In the genomic region with DNA sequence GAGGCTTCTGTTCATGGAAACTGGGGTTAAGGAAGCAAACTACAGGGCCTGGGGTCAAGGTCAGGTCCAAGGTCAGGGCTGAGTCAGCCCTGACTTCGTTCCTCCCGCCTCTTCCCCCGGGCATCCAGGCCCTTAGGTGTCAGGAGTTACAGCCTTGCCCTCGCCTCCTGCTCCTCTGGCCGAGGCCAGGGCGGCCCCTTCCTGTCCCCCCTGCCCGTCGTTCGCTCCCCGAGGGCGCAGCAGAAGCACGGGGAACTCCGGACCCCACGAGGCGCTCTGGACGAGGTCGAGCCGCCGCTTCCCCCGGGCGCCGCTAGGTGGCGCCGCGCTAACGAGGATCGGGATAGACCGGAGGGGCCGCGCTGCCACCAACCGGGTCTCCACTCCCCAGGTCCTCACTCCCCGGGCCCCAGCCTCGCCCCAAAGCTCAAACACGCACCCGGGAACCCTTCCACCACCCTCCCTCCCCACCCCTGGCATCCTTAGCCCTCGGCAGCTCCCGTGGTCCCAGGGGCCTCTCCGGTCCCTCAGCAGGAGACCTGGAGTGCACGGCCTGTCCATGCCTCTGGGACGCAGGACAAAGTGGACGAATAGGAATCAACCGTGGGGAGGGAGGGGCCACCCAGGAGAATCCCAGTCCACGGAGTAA, we compare ENCODE assay signal across 1 cellular context.
TF ChIP-seq lines count a peak whose summit lies in the region.

No MANE protein-coding gene starts in this region.

TF ChIP-seq in HepG2, 621 proteins besides CTCF, POLR2A, EP300 and RAD21 (continued from another document and continues in another):
- TF ChIP-seq ZNF318 (CRISPR knock-in tag; IDR thresholded peaks at IDR 0.05) (no peak), MIER2 (CRISPR knock-in tag; IDR thresholded peaks at IDR 0.05) (no peak), NR2C2 (CRISPR knock-in tag; IDR thresholded peaks at IDR 0.05; ENCODE audit: borderline replicate concordance) (peak; percentile 71; the same call in 1 of the 2 replicates), ZFY (CRISPR knock-in tag; IDR thresholded peaks at IDR 0.05) (no peak; the same call in 1 of the 2 replicates), NR0B2 (CRISPR knock-in tag; IDR thresholded peaks at IDR 0.05) (no peak), TGIF2 (CRISPR knock-in tag; IDR thresholded peaks at IDR 0.05) (no peak), ZBTB38 (CRISPR knock-in tag; IDR thresholded peaks at IDR 0.05) (peak; percentile 44; the same call in 1 of the 2 replicates), ADNP (CRISPR knock-in tag; IDR thresholded peaks at IDR 0.05) (no peak), ZNF605 (CRISPR knock-in tag; IDR thresholded peaks at IDR 0.05) (no peak), HDAC2 (CRISPR knock-in tag; IDR thresholded peaks at IDR 0.05) (0 out of 2 replicates have a peak, but pooled peaks have one; percentile 29), ZXDC (CRISPR knock-in tag; IDR thresholded peaks at IDR 0.05) (0 out of 2 replicates have a peak, but pooled peaks have one; percentile 45), ZNF484 (CRISPR knock-in tag; IDR thresholded peaks at IDR 0.05; ENCODE audit: borderline replicate concordance, low read depth) (no peak), THAP7 (CRISPR knock-in tag; IDR thresholded peaks at IDR 0.05) (no peak), EED (CRISPR knock-in tag; IDR thresholded peaks at IDR 0.05) (peak; percentile 57; the same call in 1 of the 2 replicates), GATAD1 (CRISPR knock-in tag; IDR thresholded peaks at IDR 0.05) (no peak), ZNF121 (CRISPR knock-in tag; IDR thresholded peaks at IDR 0.05) (no peak), SUZ12 (IDR thresholded peaks at IDR 0.05; ENCODE audit: low read depth, low read length) (no peak), ZNF552 (CRISPR knock-in tag; IDR thresholded peaks at IDR 0.05; ENCODE audit: borderline replicate concordance) (no peak), ZNF766 (CRISPR knock-in tag; IDR thresholded peaks at IDR 0.05; ENCODE audit: borderline replicate concordance) (no peak), ZNF629 (CRISPR knock-in tag; conservative IDR thresholded peaks at IDR 0.05) (no peak), ZNF747 (CRISPR knock-in tag; IDR thresholded peaks at IDR 0.05; ENCODE audit: borderline replicate concordance) (no peak), REL (CRISPR knock-in tag; conservative IDR thresholded peaks at IDR 0.05) (no peak), FOXK1 (CRISPR knock-in tag; IDR thresholded peaks at IDR 0.05; ENCODE audit: borderline replicate concordance, low read depth) (no peak), ZNF550 (CRISPR knock-in tag; IDR thresholded peaks at IDR 0.05; ENCODE audit: borderline replicate concordance) (no peak)
- TF ChIP-seq, protein P1, sequence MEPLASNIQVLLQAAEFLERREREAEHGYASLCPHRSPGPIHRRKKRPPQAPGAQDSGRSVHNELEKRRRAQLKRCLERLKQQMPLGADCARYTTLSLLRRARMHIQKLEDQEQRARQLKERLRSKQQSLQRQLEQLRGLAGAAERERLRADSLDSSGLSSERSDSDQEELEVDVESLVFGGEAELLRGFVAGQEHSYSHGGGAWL (CRISPR knock-in tag; IDR thresholded peaks at IDR 0.05), result 0 out of 2 replicates have a peak, but pooled peaks have one; percentile 48
- TF ChIP-seq, protein P2, sequence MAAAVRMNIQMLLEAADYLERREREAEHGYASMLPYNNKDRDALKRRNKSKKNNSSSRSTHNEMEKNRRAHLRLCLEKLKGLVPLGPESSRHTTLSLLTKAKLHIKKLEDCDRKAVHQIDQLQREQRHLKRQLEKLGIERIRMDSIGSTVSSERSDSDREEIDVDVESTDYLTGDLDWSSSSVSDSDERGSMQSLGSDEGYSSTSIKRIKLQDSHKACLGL (CRISPR knock-in tag; IDR thresholded peaks at IDR 0.05), result no peak
- TF ChIP-seq, protein P3, sequence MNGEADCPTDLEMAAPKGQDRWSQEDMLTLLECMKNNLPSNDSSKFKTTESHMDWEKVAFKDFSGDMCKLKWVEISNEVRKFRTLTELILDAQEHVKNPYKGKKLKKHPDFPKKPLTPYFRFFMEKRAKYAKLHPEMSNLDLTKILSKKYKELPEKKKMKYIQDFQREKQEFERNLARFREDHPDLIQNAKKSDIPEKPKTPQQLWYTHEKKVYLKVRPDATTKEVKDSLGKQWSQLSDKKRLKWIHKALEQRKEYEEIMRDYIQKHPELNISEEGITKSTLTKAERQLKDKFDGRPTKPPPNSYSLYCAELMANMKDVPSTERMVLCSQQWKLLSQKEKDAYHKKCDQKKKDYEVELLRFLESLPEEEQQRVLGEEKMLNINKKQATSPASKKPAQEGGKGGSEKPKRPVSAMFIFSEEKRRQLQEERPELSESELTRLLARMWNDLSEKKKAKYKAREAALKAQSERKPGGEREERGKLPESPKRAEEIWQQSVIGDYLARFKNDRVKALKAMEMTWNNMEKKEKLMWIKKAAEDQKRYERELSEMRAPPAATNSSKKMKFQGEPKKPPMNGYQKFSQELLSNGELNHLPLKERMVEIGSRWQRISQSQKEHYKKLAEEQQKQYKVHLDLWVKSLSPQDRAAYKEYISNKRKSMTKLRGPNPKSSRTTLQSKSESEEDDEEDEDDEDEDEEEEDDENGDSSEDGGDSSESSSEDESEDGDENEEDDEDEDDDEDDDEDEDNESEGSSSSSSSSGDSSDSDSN (CRISPR knock-in tag; IDR thresholded peaks at IDR 0.05), result peak; percentile 49
- TF ChIP-seq, protein P4, sequence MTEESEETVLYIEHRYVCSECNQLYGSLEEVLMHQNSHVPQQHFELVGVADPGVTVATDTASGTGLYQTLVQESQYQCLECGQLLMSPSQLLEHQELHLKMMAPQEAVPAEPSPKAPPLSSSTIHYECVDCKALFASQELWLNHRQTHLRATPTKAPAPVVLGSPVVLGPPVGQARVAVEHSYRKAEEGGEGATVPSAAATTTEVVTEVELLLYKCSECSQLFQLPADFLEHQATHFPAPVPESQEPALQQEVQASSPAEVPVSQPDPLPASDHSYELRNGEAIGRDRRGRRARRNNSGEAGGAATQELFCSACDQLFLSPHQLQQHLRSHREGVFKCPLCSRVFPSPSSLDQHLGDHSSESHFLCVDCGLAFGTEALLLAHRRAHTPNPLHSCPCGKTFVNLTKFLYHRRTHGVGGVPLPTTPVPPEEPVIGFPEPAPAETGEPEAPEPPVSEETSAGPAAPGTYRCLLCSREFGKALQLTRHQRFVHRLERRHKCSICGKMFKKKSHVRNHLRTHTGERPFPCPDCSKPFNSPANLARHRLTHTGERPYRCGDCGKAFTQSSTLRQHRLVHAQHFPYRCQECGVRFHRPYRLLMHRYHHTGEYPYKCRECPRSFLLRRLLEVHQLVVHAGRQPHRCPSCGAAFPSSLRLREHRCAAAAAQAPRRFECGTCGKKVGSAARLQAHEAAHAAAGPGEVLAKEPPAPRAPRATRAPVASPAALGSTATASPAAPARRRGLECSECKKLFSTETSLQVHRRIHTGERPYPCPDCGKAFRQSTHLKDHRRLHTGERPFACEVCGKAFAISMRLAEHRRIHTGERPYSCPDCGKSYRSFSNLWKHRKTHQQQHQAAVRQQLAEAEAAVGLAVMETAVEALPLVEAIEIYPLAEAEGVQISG (CRISPR knock-in tag; IDR thresholded peaks at IDR 0.05), result 0 out of 2 replicates have a peak, but pooled peaks have one; percentile 16
- TF ChIP-seq, protein P5, sequence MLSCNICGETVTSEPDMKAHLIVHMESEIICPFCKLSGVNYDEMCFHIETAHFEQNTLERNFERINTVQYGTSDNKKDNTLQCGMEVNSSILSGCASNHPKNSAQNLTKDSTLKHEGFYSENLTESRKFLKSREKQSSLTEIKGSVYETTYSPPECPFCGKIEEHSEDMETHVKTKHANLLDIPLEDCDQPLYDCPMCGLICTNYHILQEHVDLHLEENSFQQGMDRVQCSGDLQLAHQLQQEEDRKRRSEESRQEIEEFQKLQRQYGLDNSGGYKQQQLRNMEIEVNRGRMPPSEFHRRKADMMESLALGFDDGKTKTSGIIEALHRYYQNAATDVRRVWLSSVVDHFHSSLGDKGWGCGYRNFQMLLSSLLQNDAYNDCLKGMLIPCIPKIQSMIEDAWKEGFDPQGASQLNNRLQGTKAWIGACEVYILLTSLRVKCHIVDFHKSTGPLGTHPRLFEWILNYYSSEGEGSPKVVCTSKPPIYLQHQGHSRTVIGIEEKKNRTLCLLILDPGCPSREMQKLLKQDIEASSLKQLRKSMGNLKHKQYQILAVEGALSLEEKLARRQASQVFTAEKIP (CRISPR knock-in tag; IDR thresholded peaks at IDR 0.05; ENCODE audit: borderline replicate concordance), result no peak
- TF ChIP-seq, protein P6, sequence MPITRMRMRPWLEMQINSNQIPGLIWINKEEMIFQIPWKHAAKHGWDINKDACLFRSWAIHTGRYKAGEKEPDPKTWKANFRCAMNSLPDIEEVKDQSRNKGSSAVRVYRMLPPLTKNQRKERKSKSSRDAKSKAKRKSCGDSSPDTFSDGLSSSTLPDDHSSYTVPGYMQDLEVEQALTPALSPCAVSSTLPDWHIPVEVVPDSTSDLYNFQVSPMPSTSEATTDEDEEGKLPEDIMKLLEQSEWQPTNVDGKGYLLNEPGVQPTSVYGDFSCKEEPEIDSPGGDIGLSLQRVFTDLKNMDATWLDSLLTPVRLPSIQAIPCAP (CRISPR knock-in tag; IDR thresholded peaks at IDR 0.05; ENCODE audit: low read depth), result no peak
